ENCODE assay signal across 2 cellular contexts in the genomic region with DNA sequence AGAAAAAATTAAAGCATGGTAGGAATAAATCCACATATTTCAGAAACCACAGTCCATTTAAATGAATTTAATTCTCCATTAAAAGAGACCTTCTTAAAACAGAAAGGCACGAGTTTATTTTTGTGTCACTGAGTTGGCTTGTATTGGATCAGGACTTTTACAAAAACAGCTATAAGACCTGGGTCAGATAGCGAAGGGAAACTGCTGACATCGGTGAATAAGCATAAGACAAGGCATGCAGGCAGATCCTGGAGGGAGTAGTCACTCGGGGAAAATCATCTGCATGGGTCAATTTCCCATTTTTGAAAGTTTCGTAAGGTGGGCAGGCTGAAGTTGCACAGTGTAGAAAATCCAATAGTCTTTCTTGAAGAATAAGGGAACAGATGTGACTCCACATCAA.
TF ChIP-seq lines count a peak whose summit lies in the region.

No MANE protein-coding gene starts in this region.

TF ChIP-seq in H1, 55 proteins besides CTCF, POLR2A, EP300 and RAD21:
- no peak for TF ChIP-seq RNF2 (IDR thresholded peaks at IDR 0.05; ENCODE audit: borderline replicate concordance, low read depth, low read length, missing control alignments, poor library complexity, severe bottlenecking)
- TF ChIP-seq MAFK (IDR thresholded peaks at IDR 0.05; ENCODE audit: low read depth, low read length): peak; percentile 6; the same call in 1 of the 2 replicates
- TF ChIP-seq, protein P1, sequence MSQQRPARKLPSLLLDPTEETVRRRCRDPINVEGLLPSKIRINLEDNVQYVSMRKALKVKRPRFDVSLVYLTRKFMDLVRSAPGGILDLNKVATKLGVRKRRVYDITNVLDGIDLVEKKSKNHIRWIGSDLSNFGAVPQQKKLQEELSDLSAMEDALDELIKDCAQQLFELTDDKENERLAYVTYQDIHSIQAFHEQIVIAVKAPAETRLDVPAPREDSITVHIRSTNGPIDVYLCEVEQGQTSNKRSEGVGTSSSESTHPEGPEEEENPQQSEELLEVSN (IDR thresholded peaks at IDR 0.05): no peak

TF ChIP-seq in HepG2, 621 proteins besides CTCF, POLR2A, EP300 and RAD21:
- no peak for TF ChIP-seq ZNF496 (CRISPR knock-in tag; IDR thresholded peaks at IDR 0.05; ENCODE audit: insufficient replicate concordance)
- TF ChIP-seq MAFK (conservative IDR thresholded peaks at IDR 0.05 in 1 of 2, IDR thresholded peaks at IDR 0.05 in 1 of 2; ENCODE audit: low read length in 2 of 2): peak; percentile 61 to 73; a peak in 3 of 4 replicates
- peak; percentile 59 for TF ChIP-seq MAFF (IDR thresholded peaks at IDR 0.05; ENCODE audit: low read depth, low read length)
